In genomic region chrX:39941332-39941920, GRCh38 we compare ENCODE assay signal across 24 cellular contexts.
DNase-seq lines count a peak whose midpoint lies in the region; ATAC-seq, FAIRE-seq and TF ChIP-seq lines count a peak whose summit lies in the region.
"Had no signal": no experiment of that assay in that cellular context is flagged by ENCODE, and none has a peak within 500 bp of the region (broad histone marks: within the 10 kb centered on the region; RNA-seq: fewer than 3 reads in every experiment).

No MANE protein-coding gene starts in this region.

- no peaks in the 10 kb centered on the region for H3F3A ChIP-seq in SK-N-SH (replicated peaks; ENCODE audit: insufficient read depth)

- H3K4me3 ChIP-seq in SK-N-SH (ENCODE audit: low read depth in 2 of 2, low read length in 1 of 2): no peak overlapping the region
- H3K4me3 ChIP-seq: adrenal gland, ovary, PC-9, transverse colon had no signal

- H2AFZ ChIP-seq in SK-N-SH (ENCODE audit: low read depth): no peak overlapping the region; the same call in 1 of the 2 replicates
- H2AFZ ChIP-seq: PC-9 had no signal

- H3K36me3 ChIP-seq in SK-N-SH (replicated peaks in 1 of 2; ENCODE audit: control insufficient read depth in 1 of 2, insufficient read depth in 2 of 2, low read length in 1 of 2): no peaks in the 10 kb centered on the region
- H3K36me3 ChIP-seq: adrenal gland, ovary, transverse colon had no signal

- no peaks in the 10 kb centered on the region; the same call in 1 of the 2 replicates for H3K27me3 ChIP-seq in SK-N-SH (ENCODE audit: insufficient read depth)
- H3K27me3 ChIP-seq: adrenal gland, ovary, transverse colon had no signal

- H3K9me3 ChIP-seq in SK-N-SH: no peaks in the 10 kb centered on the region
- H3K9me3 ChIP-seq: adrenal gland, ovary, transverse colon had no signal

- CTCF ChIA-PET in SK-N-SH (lab: Yijun Ruan, JAX): no interaction called here

- peak; percentile 29 for DNase-seq in NCI-H2196 treated with DMSO at 0.1 percent for 48 hours (lab: John Stamatoyannopoulos, UW; ENCODE audit: unreplicated experiment)
- no peak for DNase-seq in NCI-H2196 (lab: John Stamatoyannopoulos, UW; ENCODE audit: unreplicated experiment)
- peak; percentile 44 for DNase-seq in SK-N-SH
- DNase-seq in islet precursor cell: peak; percentile 96
- DNase-seq in urothelium cell line (ENCODE audit: low spot score): peak; percentile 34
- no peak for DNase-seq in left lobe of liver (ENCODE audit: low spot score)
- DNase-seq: activated CD8-positive, alpha-beta T cell treated with anti-CD3 and anti-CD28 coated beads, Interleukin-2, amount 10 ng/mL, durations not matched to agents 7 days and 5 days; adrenal gland; CD4-positive, alpha-beta memory T cell; immature natural killer cell; NCI-H1417 treated with DMSO at 0.1 percent for 48 hours; NCI-H510A; ovary; PC-9; small intestine; stimulated activated naive B cell treated with anti-CD40 and anti-IgM and Interleukin-4, amounts not matched to agents 10 μg/mL and 1 μg/mL and 100 μg/mL, for 72 hours; T-cell; transverse colon had no signal

- H3K9me2 ChIP-seq in SK-N-SH: no peaks in the 10 kb centered on the region

- no peak for ATAC-seq in left lobe of liver
- ATAC-seq in GM19452 (IDR thresholded peaks at IDR 0.05; ENCODE audit: unreplicated experiment): no peak
- ATAC-seq in HG03520 (IDR thresholded peaks at IDR 0.05; ENCODE audit: unreplicated experiment): no peak
- ATAC-seq: activated CD8-positive, alpha-beta T cell treated with anti-CD3 and anti-CD28 coated beads, Interleukin-2, amount 10 ng/mL, durations not matched to agents 7 days and 5 days; HepG2; stimulated activated naive B cell treated with anti-CD40 and anti-IgM and Interleukin-4, amounts not matched to agents 10 μg/mL and 1 μg/mL and 100 μg/mL, for 72 hours; T-cell; WTC11 had no signal

- peak overlapping the region in 1 of 2 experiments; percentile 76; a peak in 3 of 4 replicates for H3K27ac ChIP-seq in SK-N-SH (ENCODE audit: low read depth in 2 of 2, low read length in 1 of 2)
- H3K27ac ChIP-seq: adrenal gland, ovary, PC-9, transverse colon had no signal

- TF ChIP-seq EP300 in SK-N-SH (IDR thresholded peaks at IDR 0.05; ENCODE audit: borderline replicate concordance in 1 of 2, low read depth in 1 of 2, low read length in 1 of 2): peak in 1 of 2 experiments; percentile 63; a peak in 1 of 4 replicates

- TF ChIP-seq RAD21 in SK-N-SH (IDR thresholded peaks at IDR 0.05; ENCODE audit: low read length): no peak; the same call in 1 of the 2 replicates

- H3K4me2 ChIP-seq in SK-N-SH: no peak overlapping the region
- H3K4me2 ChIP-seq: PC-9 had no signal

- 71% methylated on average over 2 of the region's 6 CpGs for WGBS in SK-N-SH (ENCODE audit: low lambda C conversion rate)

- POLR2A ChIA-PET in SK-N-SH (lab: Yijun Ruan, JAX): no interaction called here

- FAIRE-seq in urothelium cell line (lab: Jason Lieb, UNC): no peak
- FAIRE-seq: colon, H54, HepG2, small intestine had no signal

- H4K20me1 ChIP-seq in SK-N-SH (ENCODE audit: insufficient read depth): no peaks in the 10 kb centered on the region

- no peak for TF ChIP-seq CTCF in SK-N-SH (IDR thresholded peaks at IDR 0.05)

- H3K9ac ChIP-seq in SK-N-SH: no peak overlapping the region

- H3K79me2 ChIP-seq in SK-N-SH (ENCODE audit: insufficient read depth): no peaks in the 10 kb centered on the region

- H3K4me1 ChIP-seq in SK-N-SH (ENCODE audit: control insufficient read depth in 1 of 2, insufficient read depth in 2 of 2, low read depth in 1 of 2, low read length in 1 of 2): peaks cover 7 to 11% of the 10 kb centered on the region in 2 experiments; a peak in 2 of 4 replicates
- H3K4me1 ChIP-seq: adrenal gland, transverse colon had no signal

TF ChIP-seq in SK-N-SH, 30 proteins besides CTCF, POLR2A, EP300 and RAD21:
- TF ChIP-seq PBX3 (IDR thresholded peaks at IDR 0.05) (no peak), CHD2 (IDR thresholded peaks at IDR 0.05; ENCODE audit: low read length, partially characterized antibody) (peak; percentile 29), RCOR1 (IDR thresholded peaks at IDR 0.05; ENCODE audit: low read length) (peak; percentile 82)

Comparison
In these comparisons a context has a peak if more than half of its experiments do, and no peak if none do; other contexts are left out.
1. DNase-seq: peak in NCI-H2196 treated with DMSO at 0.1 percent for 48 hours (single experiment), SK-N-SH (single experiment), islet precursor cell (single experiment) and urothelium cell line (single experiment); none in NCI-H2196 (single experiment) and left lobe of liver (single experiment).